In the genomic region with DNA sequence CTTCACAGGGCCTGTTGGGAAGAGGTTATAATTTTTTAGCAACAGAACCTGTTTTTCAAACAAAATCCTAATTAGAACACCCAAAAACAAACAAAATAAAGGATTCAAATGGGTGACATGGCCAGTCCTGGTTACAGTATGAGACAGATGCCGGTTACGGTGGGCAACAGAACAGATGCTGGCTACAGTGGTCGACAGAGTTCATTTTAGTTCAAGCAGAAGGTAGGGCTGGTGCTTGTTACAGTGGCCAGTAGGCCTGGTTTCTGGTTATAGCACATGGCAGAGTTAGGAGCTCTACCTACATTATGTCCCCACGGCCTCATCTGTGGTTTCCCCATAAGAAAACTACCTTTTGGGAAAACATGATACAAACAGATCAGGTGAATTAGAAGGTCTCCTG, we compare ENCODE assay signal across 17 cellular contexts.
"Had no signal": no experiment of that assay in that cellular context is flagged by ENCODE, and none has a peak within 500 bp of the region (broad histone marks: within the 10 kb centered on the region; RNA-seq: fewer than 3 reads in every experiment).

No MANE protein-coding gene starts in this region.

- H3K4me1 ChIP-seq: SJCRH30 had no signal

- DNase-seq: KBM-7, NCI-H1092, NCI-H1436, NCI-H187, NCI-H2029, NCI-H2081 treated with DMSO at 0.1 percent for 48 hours, NCI-H2171, NCI-H226, NCI-H446, NCI-H510A, NCI-H524 treated with DMSO at 0.1 percent for 48 hours, NCI-H69, NCI-H774, RPMI8226, SHP77 treated with DMSO at 0.1 percent for 48 hours, SJCRH30 had no signal

- H3K36me3 ChIP-seq: SJCRH30 had no signal

- H3K27ac ChIP-seq: SJCRH30 had no signal

- H3K4me3 ChIP-seq: SJCRH30, SK-N-MC had no signal

- H3K27me3 ChIP-seq: SJCRH30 had no signal
